Comparison of ENCODE assay signal across 18 cellular contexts in genomic region chr15:29040367-29040745, GRCh38.
A peak's percentile ranks its signal among the peaks of the same experiment; 100 is the strongest.
DNase-seq lines count a peak whose midpoint lies in the region; ATAC-seq and TF ChIP-seq lines count a peak whose summit lies in the region.
"Had no signal": no experiment of that assay in that cellular context is flagged by ENCODE, and none has a peak within 500 bp of the region (broad histone marks: within the 10 kb centered on the region; RNA-seq: fewer than 3 reads in every experiment).

No MANE protein-coding gene starts in this region.

- intact Hi-C loops in naive thymus-derived CD4-positive, alpha-beta T cell (cut with micrococcal nuclease): no loop called here
- intact Hi-C loops in OCI-LY7 (cut with micrococcal nuclease; ENCODE audit: unreplicated experiment): no loop called here
- intact Hi-C loops in stomach (cut with DNase I; ENCODE audit: low total_unique reads): no loop called here

- WGBS in stomach, 5 donors: 46 to 53% (median 51%) methylated on average over 8 of the region's 8 CpGs

- TF ChIP-seq EP300 in stomach (IDR thresholded peaks at IDR 0.05): no peak

- no peaks in the 10 kb centered on the region for H3K9me2 ChIP-seq in OCI-LY7 (ENCODE audit: insufficient read depth, low read length)

- no peaks in the 10 kb centered on the region for H3K27me3 ChIP-seq in BLaER1
- H3K27me3 ChIP-seq in WERI-Rb-1 (ENCODE audit: insufficient read depth, low read depth, severe bottlenecking): no peaks in the 10 kb centered on the region
- H3K27me3 ChIP-seq in naive thymus-derived CD4-positive, alpha-beta T cell (ENCODE audit: control insufficient read depth in 2 of 2, insufficient read depth in 2 of 2, low read length in 2 of 2): no peaks in the 10 kb centered on the region
- no peaks in the 10 kb centered on the region for H3K27me3 ChIP-seq in stomach
- H3K27me3 ChIP-seq: cardiac muscle cell, ovary had no signal

- no peak for ATAC-seq in naive thymus-derived CD4-positive, alpha-beta T cell
- ATAC-seq: esophagus mucosa, K562 had no signal

- peaks cover 33% of the 10 kb centered on the region; the same call in 1 of the 2 replicates for H4K20me1 ChIP-seq in BLaER1
- no peaks in the 10 kb centered on the region for H4K20me1 ChIP-seq in OCI-LY7 (ENCODE audit: insufficient read depth, low read length)

- no peak overlapping the region for H3K27ac ChIP-seq in BLaER1
- H3K27ac ChIP-seq in WERI-Rb-1: no peak overlapping the region
- no peak overlapping the region for H3K27ac ChIP-seq in naive thymus-derived CD4-positive, alpha-beta T cell (ENCODE audit: low read depth, low read length)
- H3K27ac ChIP-seq in OCI-LY7 (ENCODE audit: low read depth, low read length, poor library complexity, severe bottlenecking): no peak overlapping the region
- H3K27ac ChIP-seq in stomach: no peak overlapping the region
- H3K27ac ChIP-seq: cardiac muscle cell, ovary had no signal

- H3K36me3 ChIP-seq in BLaER1 (no peaks in the 10 kb centered on the region), WERI-Rb-1 (no peaks in the 10 kb centered on the region), OCI-LY7 (ENCODE audit: insufficient read depth, low read length) (no peaks in the 10 kb centered on the region), stomach (no peaks in the 10 kb centered on the region)
- peaks cover 0 to 4% (median 0%) of the 10 kb centered on the region in 3 experiments for H3K36me3 ChIP-seq in naive thymus-derived CD4-positive, alpha-beta T cell (ENCODE audit: control insufficient read depth in 2 of 3, insufficient read depth in 3 of 3, low read length in 3 of 3)
- H3K36me3 ChIP-seq: cardiac muscle cell, ovary had no signal

- DNase-seq in WERI-Rb-1 (peak; percentile 74), dedifferentiated amniotic fluid mesenchymal stem cell (ENCODE audit: extremely low spot score) (peak; percentile 56), OCI-LY7 (ENCODE audit: low spot score) (no peak), stomach (no peak), Kasumi-1 (lab: John Stamatoyannopoulos, UW) (no peak)
- DNase-seq in naive thymus-derived CD4-positive, alpha-beta T cell: no peak
- DNase-seq in stimulated activated CD4-positive, alpha-beta T cell treated with anti-CD3 and anti-CD28 coated beads, Interleukin-12 subunit alpha, Interleukin-12 subunit beta, amount 100 ng/mL, for 4 hours: no peak
- DNase-seq: activated CD4-positive, alpha-beta T cell treated with anti-CD3 and anti-CD28 coated beads for 1 hour; EL; NCI-H1436 treated with DMSO at 0.1 percent for 48 hours; ovary had no signal

- TF ChIP-seq POLR2A in stomach (IDR thresholded peaks at IDR 0.05): no peak

- no peak overlapping the region for H2AFZ ChIP-seq in OCI-LY7 (ENCODE audit: low read length)

- no peaks in the 10 kb centered on the region for H3K79me2 ChIP-seq in OCI-LY7 (ENCODE audit: insufficient read depth, low read depth, low read length)

- H3K4me1 Mint-ChIP-seq in naive thymus-derived CD4-positive, alpha-beta T cell: peaks cover 16 to 91% (median 79%) of the 10 kb centered on the region in 7 donors
- H3K4me1 Mint-ChIP-seq: B cell, memory B cell had no signal

- peak overlapping the region in 6 of 9 donors; percentile 4 to 61 (median 38) for H3K27ac Mint-ChIP-seq in naive thymus-derived CD4-positive, alpha-beta T cell
- H3K27ac Mint-ChIP-seq: activated T-helper 2 cell treated with anti-CD3 and anti-CD28 coated beads, Interferon-gamma antibody, Interleukin-2, Interleukin-4, amounts not matched to agents 10 μg/mL and 5 μg/mL and 100 μg/mL, durations not matched to agents 14 hours and 24 hours and 36 hours; B cell; memory B cell had no signal

- no peaks in the 10 kb centered on the region for H3K9me3 ChIP-seq in BLaER1
- H3K9me3 ChIP-seq in WERI-Rb-1 (ENCODE audit: severe bottlenecking): no peaks in the 10 kb centered on the region
- no peaks in the 10 kb centered on the region for H3K9me3 ChIP-seq in naive thymus-derived CD4-positive, alpha-beta T cell (ENCODE audit: control insufficient read depth in 2 of 3, low read length in 3 of 3)
- no peaks in the 10 kb centered on the region for H3K9me3 ChIP-seq in OCI-LY7 (ENCODE audit: low read length)
- peaks cover 0 to 8% (median 2%) of the 10 kb centered on the region in 4 donors for H3K9me3 ChIP-seq in stomach
- H3K9me3 ChIP-seq: ovary had no signal

- H3K9ac ChIP-seq in BLaER1: no peak overlapping the region

- BruUV-seq in OCI-LY7 (replicated peaks; lab: Mats Ljungman, UMichigan): no TSS peak

- peak overlapping the region in 1 of 10 donors; percentile 44 for H3K4me3 Mint-ChIP-seq in naive thymus-derived CD4-positive, alpha-beta T cell
- H3K4me3 Mint-ChIP-seq: B cell, memory B cell had no signal

- no peaks in the 10 kb centered on the region for H3K27me3 Mint-ChIP-seq in naive thymus-derived CD4-positive, alpha-beta T cell
- H3K27me3 Mint-ChIP-seq: B cell, memory B cell had no signal

- H3K4me1 ChIP-seq in BLaER1: peaks cover 35% of the 10 kb centered on the region
- H3K4me1 ChIP-seq in naive thymus-derived CD4-positive, alpha-beta T cell (ENCODE audit: control insufficient read depth in 2 of 2, insufficient read depth in 2 of 2, low read length in 2 of 2): peaks cover 11 to 19% of the 10 kb centered on the region in 2 donors
- H3K4me1 ChIP-seq in OCI-LY7 (ENCODE audit: insufficient read depth, low read length, poor library complexity, severe bottlenecking): no peaks in the 10 kb centered on the region
- H3K4me1 ChIP-seq in stomach: no peaks in the 10 kb centered on the region

- peaks cover 0 to 16% (median 2%) of the 10 kb centered on the region in 5 donors for H3K36me3 Mint-ChIP-seq in naive thymus-derived CD4-positive, alpha-beta T cell
- H3K36me3 Mint-ChIP-seq: memory B cell had no signal

- H3K4me2 ChIP-seq in BLaER1: peak overlapping the region; percentile 70
- no peak overlapping the region for H3K4me2 ChIP-seq in OCI-LY7 (ENCODE audit: low read length)

- TF ChIP-seq CTCF in WERI-Rb-1 (IDR thresholded peaks at IDR 0.05; ENCODE audit: low read depth, low read length) (no peak), OCI-LY7 (conservative IDR thresholded peaks at IDR 0.05; ENCODE audit: low read length) (no peak), stomach (IDR thresholded peaks at IDR 0.05) (no peak)

- no peaks in the 10 kb centered on the region for H3K9me3 Mint-ChIP-seq in naive thymus-derived CD4-positive, alpha-beta T cell
- H3K9me3 Mint-ChIP-seq: activated T-helper 2 cell treated with anti-CD3 and anti-CD28 coated beads, Interferon-gamma antibody, Interleukin-2, Interleukin-4, amounts not matched to agents 10 μg/mL and 5 μg/mL and 100 μg/mL, durations not matched to agents 14 hours and 24 hours and 36 hours; memory B cell had no signal

- POLR2A ChIA-PET in naive thymus-derived CD4-positive, alpha-beta T cell (lab: Charles Lee): interaction anchor here (0.5 kb wide), 1 partner anchor 13 kb away, joined by 3 read pairs; no protein-coding TSS in a partner anchor
- POLR2A ChIA-PET in OCI-LY7 (lab: Charles Lee): no interaction called here

- H3K4me3 ChIP-seq in BLaER1 (no peak overlapping the region), WERI-Rb-1 (ENCODE audit: low read depth, low read length) (no peak overlapping the region), OCI-LY7 (ENCODE audit: low read depth, low read length, poor library complexity, severe bottlenecking) (no peak overlapping the region), stomach (no peak overlapping the region)
- H3K4me3 ChIP-seq in naive thymus-derived CD4-positive, alpha-beta T cell (ENCODE audit: low read length): no peak overlapping the region
- H3K4me3 ChIP-seq: cardiac muscle cell, K562, ovary had no signal

- CTCF ChIA-PET in naive thymus-derived CD4-positive, alpha-beta T cell (lab: Charles Lee): no interaction called here
- CTCF ChIA-PET in OCI-LY7 (lab: Charles Lee; ENCODE audit: unreplicated experiment): no interaction called here

Comparison
In these comparisons a context has a peak if more than half of its experiments do, and no peak if none do; other contexts are left out.
1. DNase-seq: peak in WERI-Rb-1 (single experiment) and dedifferentiated amniotic fluid mesenchymal stem cell (single experiment); none in naive thymus-derived CD4-positive, alpha-beta T cell (0 of 9), OCI-LY7 (single experiment), stomach (single experiment), Kasumi-1 (0 of 2) and stimulated activated CD4-positive, alpha-beta T cell treated with anti-CD3 and anti-CD28 coated beads, Interleukin-12 subunit alpha, Interleukin-12 subunit beta, amount 100 ng/mL, for 4 hours (single experiment).